Comparison of ENCODE assay signal across 1 cellular context in genomic region chr20:14142964-14143627, GRCh38.
TF ChIP-seq lines count a peak whose summit lies in the region.

No MANE protein-coding gene starts in this region.

TF ChIP-seq in IMR-90, 13 proteins besides CTCF, POLR2A, EP300 and RAD21 (continued from another document):
- TF ChIP-seq USF2 (IDR thresholded peaks at IDR 0.05; ENCODE audit: low read depth, low read length) = no peak
TF ChIP-seq in IMR-90: peak in this region for 2.
